Comparison of ENCODE assay signal across 16 cellular contexts in genomic region chr3:74106882-74107281, GRCh38.
"Had no signal": no experiment of that assay in that cellular context is flagged by ENCODE, and none has a peak within 500 bp of the region (broad histone marks: within the 10 kb centered on the region; RNA-seq: fewer than 3 reads in every experiment).

No MANE protein-coding gene starts in this region.

- H3K4me3 ChIP-seq: SJSA1, SK-N-MC had no signal

- H3K36me3 ChIP-seq: SJSA1 had no signal

- H3K27ac ChIP-seq: SJSA1, SK-N-MC had no signal

- H3K27me3 ChIP-seq: SJSA1 had no signal

- H3K9me3 ChIP-seq: SJSA1 had no signal

- H3K4me1 ChIP-seq: SJSA1 had no signal

- DNase-seq: KBM-7, NCI-H1092 treated with DMSO at 0.1 percent for 48 hours, NCI-H1436, NCI-H187, NCI-H2029, NCI-H2081 treated with DMSO at 0.1 percent for 48 hours, NCI-H2171, NCI-H226, NCI-H510A, NCI-H524 treated with DMSO at 0.1 percent for 48 hours, NCI-H774, Right ventricle myocardium superior, RPMI8226, SIG-M5 had no signal
